8 cellular contexts compared by ENCODE assay signal in genomic region chr17:37406635-37407455, GRCh38. TPM values are rescaled to one million over a fixed set of nuclear protein-coding genes. Genes with fewer than 3 reads are reported as not detected.
A peak's percentile ranks its signal among the peaks of the same experiment; 100 is the strongest.
DNase-seq lines count a peak whose midpoint lies in the region; ATAC-seq, FAIRE-seq and TF ChIP-seq lines count a peak whose summit lies in the region.

Gene ACACA (minus strand): TSS chr17:37406836. CDS start chr17:37406299, 537 bp downstream.
Gene TADA2A (plus strand): TSS chr17:37406886. CDS start chr17:37411366, 4,480 bp downstream.

- peaks cover 27% of the 10 kb centered on the region for H3K36me3 Mint-ChIP-seq in activated CD4-positive, alpha-beta memory T cell treated with anti-CD3 and anti-CD28 coated beads for 36 hours

- H3K27ac ChIP-seq in lower lobe of right lung, result peak within 1 kb of the TSS; percentile 89

- H3K36me3 ChIP-seq in BE2C, result peaks cover 14% of the 10 kb centered on the region
- H3K36me3 ChIP-seq in lower lobe of right lung, result peaks cover 9% of the 10 kb centered on the region

- intact Hi-C loops in activated CD4-positive, alpha-beta memory T cell treated with anti-CD3 and anti-CD28 coated beads for 36 hours (cut with micrococcal nuclease), result loop anchor here (1.0 to 2.0 kb wide), 3 partner anchors 24 to 84 kb away; no protein-coding TSS in a partner anchor
- intact Hi-C loops in lower lobe of right lung (cut with DNase I), result no loop called here

- H3K27ac Mint-ChIP-seq in activated CD4-positive, alpha-beta memory T cell treated with anti-CD3 and anti-CD28 coated beads for 36 hours, result peak within 1 kb of the TSS; percentile 97

- FAIRE-seq in GM19239 (lab: Jason Lieb, UNC), result no peak

- H3K27me3 ChIP-seq in BE2C (no peaks in the 10 kb centered on the region), lower lobe of right lung (ENCODE audit: low read depth) (no peaks in the 10 kb centered on the region)

- H3K4me3 ChIP-seq in BE2C (ENCODE audit: low read depth, low read length) (peak within 1 kb of the TSS; percentile 97), lower lobe of right lung (peak within 1 kb of the TSS; percentile 96)

- H3K9me3 ChIP-seq in BE2C (no peaks in the 10 kb centered on the region), lower lobe of right lung (no peaks in the 10 kb centered on the region)

- no peaks in the 10 kb centered on the region for H3K27me3 Mint-ChIP-seq in activated CD4-positive, alpha-beta memory T cell treated with anti-CD3 and anti-CD28 coated beads for 36 hours

- DNase-seq in BE2C, result peak; percentile 88
- DNase-seq in GM19239 (ENCODE audit: insufficient read length, low spot score), result peak; percentile 96
- DNase-seq in NCI-H748 (lab: John Stamatoyannopoulos, UW; ENCODE audit: unreplicated experiment), result peak; percentile 87
- DNase-seq in activated CD4-positive, alpha-beta memory T cell treated with anti-CD3 and anti-CD28 coated beads for 36 hours, result peak; percentile 86
- peak; percentile 95 for DNase-seq in ecto neural progenitor cell (ENCODE audit: low spot score)
- DNase-seq in lower lobe of right lung, result peak; percentile 87
- DNase-seq in stimulated activated CD4-positive, alpha-beta T cell treated with anti-CD3 and anti-CD28 coated beads, TNF-alpha, amount 100 ng/mL, for 1 hour (ENCODE audit: low read depth in 3 of 3, low spot score in 1 of 3), result peak; percentile 17 to 62 (median 46)

- ATAC-seq in HG03439 (IDR thresholded peaks at IDR 0.05; ENCODE audit: unreplicated experiment) (peak; percentile 73), lower lobe of right lung (peak; percentile 98 to 99)

- H3K9me3 Mint-ChIP-seq in activated CD4-positive, alpha-beta memory T cell treated with anti-CD3 and anti-CD28 coated beads for 36 hours, result no peaks in the 10 kb centered on the region

- H3K4me1 ChIP-seq in BE2C (no peaks in the 10 kb centered on the region), lower lobe of right lung (peaks cover 24% of the 10 kb centered on the region)

- TF ChIP-seq CTCF in BE2C (IDR thresholded peaks at IDR 0.05; ENCODE audit: low read depth, low read length) (no peak), lower lobe of right lung (IDR thresholded peaks at IDR 0.05) (no peak)

- POLR2A ChIA-PET in activated CD4-positive, alpha-beta memory T cell treated with anti-CD3 and anti-CD28 coated beads for 36 hours (lab: Charles Lee), result interaction anchor here (0.6 to 3.2 kb wide), 7 partner anchors 14 to 202 kb away, joined by 3 to 15 read pairs (median 3); partner anchors contain the start of gene SYNRG

- H3K4me3 Mint-ChIP-seq in activated CD4-positive, alpha-beta memory T cell treated with anti-CD3 and anti-CD28 coated beads for 36 hours, result peak within 1 kb of the TSS; percentile 99

- H3K4me1 Mint-ChIP-seq in activated CD4-positive, alpha-beta memory T cell treated with anti-CD3 and anti-CD28 coated beads for 36 hours (ENCODE audit: low read depth), result peaks cover 55% of the 10 kb centered on the region

- CTCF ChIA-PET in activated CD4-positive, alpha-beta memory T cell treated with anti-CD3 and anti-CD28 coated beads for 36 hours (lab: Charles Lee), result interaction anchor here (1.1 to 4.1 kb wide), 4 partner anchors 9 to 33 kb away, joined by 3 to 35 read pairs (median 5); partner anchors contain the start of gene C17orf78

RNA-seq across cellular contexts. Expression of gene ACACA, which starts in this region (rescaled TPM):
- 34.2 TPM for polyA plus RNA-seq in BE2C (2012; ENCODE audit: insufficient read depth, insufficient read length, low read depth)
- total RNA-seq in activated CD4-positive, alpha-beta memory T cell treated with anti-CD3 and anti-CD28 coated beads for 36 hours, result 10 to 100 TPM; 58.2 to 64.4 TPM
- 132 TPM for total RNA-seq in lower lobe of right lung

RNA-seq across cellular contexts. Expression of gene TADA2A, which starts in this region (rescaled TPM):
- 25.0 TPM for polyA plus RNA-seq in BE2C (2012; ENCODE audit: insufficient read depth, insufficient read length, low read depth)
- 10 to 100 TPM; 35.8 to 36.5 TPM for total RNA-seq in activated CD4-positive, alpha-beta memory T cell treated with anti-CD3 and anti-CD28 coated beads for 36 hours
- total RNA-seq in lower lobe of right lung, result 20.5 TPM

Comparison
In these comparisons a context has a peak if more than half of its experiments do, and no peak if none do; other contexts are left out.
1. Peak in every context shown above with its lines: DNase-seq, ATAC-seq, H3K4me3 ChIP-seq and H3K27ac ChIP-seq.
2. DNase-seq: peak in every context shown above with its lines; median percentile 96 in GM19239; 95 in ecto neural progenitor cell; 88 in BE2C; 87 in NCI-H748; 87 in lower lobe of right lung; 86 in activated CD4-positive, alpha-beta memory T cell treated with anti-CD3 and anti-CD28 coated beads for 36 hours; 46 in stimulated activated CD4-positive, alpha-beta T cell treated with anti-CD3 and anti-CD28 coated beads, TNF-alpha, amount 100 ng/mL, for 1 hour.